Comparison of ENCODE assay signal across 12 cellular contexts in genomic region chr18:32884543-32884942, GRCh38.
DNase-seq lines count a peak whose midpoint lies in the region; ATAC-seq and TF ChIP-seq lines count a peak whose summit lies in the region.
"Had no signal": no experiment of that assay in that cellular context is flagged by ENCODE, and none has a peak within 500 bp of the region (broad histone marks: within the 10 kb centered on the region; RNA-seq: fewer than 3 reads in every experiment).

No MANE protein-coding gene starts in this region.

- H3K27ac ChIP-seq in suprapubic skin (no peak overlapping the region), lower lobe of right lung (no peak overlapping the region)

- no peak overlapping the region for H3K4me3 ChIP-seq in suprapubic skin
- no peak overlapping the region for H3K4me3 ChIP-seq in lower lobe of right lung
- H3K4me3 ChIP-seq: MG63 had no signal

- POLR2A ChIA-PET in GM10248 (lab: Yijun Ruan, JAX), result no interaction called here

- CTCF ChIA-PET in GM10248 (lab: Yijun Ruan, JAX), result no interaction called here

- intact Hi-C loops in lower lobe of right lung (cut with DNase I), result no loop called here

- H3K27me3 ChIP-seq in suprapubic skin (no peaks in the 10 kb centered on the region), lower lobe of right lung (ENCODE audit: low read depth) (no peaks in the 10 kb centered on the region)
- H3K27me3 ChIP-seq: MG63 had no signal

- H3K4me1 Mint-ChIP-seq in chondrocyte (ENCODE audit: low read depth), result no peaks in the 10 kb centered on the region

- no peak overlapping the region for H3K4me3 Mint-ChIP-seq in chondrocyte (ENCODE audit: unreplicated experiment)
- H3K4me3 Mint-ChIP-seq: activated T-cell treated with anti-CD3 and anti-CD28 coated beads, Interleukin-2, amount 50 U/mL, for 4 hours; brain had no signal

- no peak for TF ChIP-seq POLR2A in suprapubic skin (IDR thresholded peaks at IDR 0.05)

- no peak overlapping the region for H3K27ac Mint-ChIP-seq in chondrocyte (ENCODE audit: unreplicated experiment)
- H3K27ac Mint-ChIP-seq: brain had no signal

- no peak for TF ChIP-seq CTCF in GM10248 (IDR thresholded peaks at IDR 0.05; ENCODE audit: control extremely low read depth, extremely low read depth, low read depth, missing control alignments)
- no peak for TF ChIP-seq CTCF in chondrocyte (IDR thresholded peaks at IDR 0.05)
- TF ChIP-seq CTCF in suprapubic skin (IDR thresholded peaks at IDR 0.05), result no peak
- TF ChIP-seq CTCF in lower lobe of right lung (IDR thresholded peaks at IDR 0.05), result no peak

- WGBS in suprapubic skin, result 61% methylated on average over 2 of the region's 2 CpGs

- H3K9me3 ChIP-seq in suprapubic skin, result no peaks in the 10 kb centered on the region
- H3K9me3 ChIP-seq in lower lobe of right lung, result no peaks in the 10 kb centered on the region
- H3K9me3 ChIP-seq: MG63 had no signal

- H3K4me1 ChIP-seq in suprapubic skin (no peaks in the 10 kb centered on the region), lower lobe of right lung (no peaks in the 10 kb centered on the region)

- TF ChIP-seq EP300 in suprapubic skin (IDR thresholded peaks at IDR 0.05), result no peak

- H3K27me3 Mint-ChIP-seq in chondrocyte (ENCODE audit: low read depth), result peaks cover 7% of the 10 kb centered on the region
- H3K27me3 Mint-ChIP-seq: brain had no signal

- H3K9me3 Mint-ChIP-seq in chondrocyte (ENCODE audit: low read depth), result no peaks in the 10 kb centered on the region
- H3K9me3 Mint-ChIP-seq: activated T-cell treated with anti-CD3 and anti-CD28 coated beads, Interleukin-2, amount 50 U/mL, for 4 hours had no signal

- peak; percentile 15 for DNase-seq in GM10248 (ENCODE audit: extremely low spot score)
- DNase-seq in chondrocyte (ENCODE audit: low spot score), result no peak
- no peak for DNase-seq in suprapubic skin (ENCODE audit: low spot score in 2 of 2)
- no peak for DNase-seq in lower lobe of right lung
- no peak for DNase-seq in stimulated activated CD4-positive, alpha-beta T cell treated with anti-CD3 and anti-CD28 coated beads, Interleukin-1b, Interleukin-23, amount 100 ng/mL, for 48 hours
- DNase-seq: activated T-cell treated with anti-CD3 and anti-CD28 coated beads, Interleukin-2, amount 50 U/mL, for 4 hours; MG63; NCI-H446 had no signal

- no peaks in the 10 kb centered on the region for H3K36me3 ChIP-seq in suprapubic skin
- no peaks in the 10 kb centered on the region for H3K36me3 ChIP-seq in lower lobe of right lung
- H3K36me3 ChIP-seq: MG63 had no signal

- ATAC-seq in GM19395 (IDR thresholded peaks at IDR 0.05; ENCODE audit: unreplicated experiment) (peak; percentile 86), HG02798 (IDR thresholded peaks at IDR 0.05; ENCODE audit: poor library complexity, unreplicated experiment) (peak; percentile 71), HG03457 (IDR thresholded peaks at IDR 0.05; ENCODE audit: unreplicated experiment) (peak; percentile 92), lower lobe of right lung (no peak)
- ATAC-seq: activated T-cell treated with anti-CD3 and anti-CD28 coated beads, Interleukin-2, amount 50 U/mL, for 4 hours had no signal

- H3K36me3 Mint-ChIP-seq in chondrocyte (ENCODE audit: low read depth), result no peaks in the 10 kb centered on the region
- H3K36me3 Mint-ChIP-seq: brain had no signal

Comparison
In these comparisons a context has a peak if more than half of its experiments do, and no peak if none do; other contexts are left out.
1. ATAC-seq: peak in GM19395 (single experiment), HG02798 (single experiment) and HG03457 (single experiment); none in lower lobe of right lung (0 of 2).